Comparison of ENCODE assay signal across 11 cellular contexts in the genomic region with DNA sequence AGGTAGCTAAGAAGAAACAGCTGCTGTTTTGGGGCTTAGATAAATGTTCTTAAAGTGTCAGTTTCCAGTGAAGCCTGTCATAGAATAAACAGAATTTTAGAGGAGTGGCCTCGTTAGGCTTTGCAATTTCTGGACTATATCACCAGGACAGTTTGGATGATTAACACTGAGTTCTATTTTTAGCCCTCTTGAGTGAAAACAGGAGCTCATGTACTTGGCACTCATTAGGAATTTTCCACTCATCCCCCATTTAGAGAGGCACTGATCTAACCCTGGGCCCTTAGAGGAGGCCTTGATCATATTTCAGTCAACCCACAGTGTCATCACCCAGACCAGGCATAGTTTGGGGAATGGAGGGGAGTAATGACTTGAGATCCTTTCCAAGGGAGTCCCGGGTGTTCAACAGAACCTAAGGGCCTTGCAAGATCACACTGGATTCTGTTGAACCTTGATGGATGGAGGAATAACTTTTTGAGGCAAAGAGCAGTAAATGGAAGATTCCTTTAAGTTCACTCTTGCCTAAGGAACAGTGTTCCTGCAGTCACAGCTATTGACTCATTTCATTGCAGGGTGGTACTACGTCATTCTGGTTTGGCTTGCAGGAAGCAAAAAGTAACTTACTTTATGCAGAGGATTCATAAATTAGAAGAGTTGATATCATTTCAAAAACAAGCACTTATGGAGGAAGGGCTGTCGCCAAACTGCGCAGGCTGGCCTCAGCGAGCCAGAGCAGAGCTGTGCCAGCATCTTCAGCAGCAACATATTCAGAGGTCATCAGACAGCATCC.
DNase-seq lines count a peak whose midpoint lies in the region; ATAC-seq lines count a peak whose summit lies in the region.
"Had no signal": no experiment of that assay in that cellular context is flagged by ENCODE, and none has a peak within 500 bp of the region (broad histone marks: within the 10 kb centered on the region; RNA-seq: fewer than 3 reads in every experiment).

No MANE protein-coding gene starts in this region.

- peaks cover 47% of the 10 kb centered on the region for H3K4me1 ChIP-seq in adipocyte (ENCODE audit: control insufficient read depth, insufficient read depth, low read length)
- H3K4me1 ChIP-seq in stomach smooth muscle (ENCODE audit: control insufficient read depth, insufficient read depth, low read length): peaks cover 45% of the 10 kb centered on the region

- H3K9ac ChIP-seq in adipocyte (ENCODE audit: low read length) (peak overlapping the region; percentile 53), stomach smooth muscle (ENCODE audit: low read length in 2 of 2) (no peak overlapping the region)

- no peaks in the 10 kb centered on the region for H3K27me3 ChIP-seq in adipocyte (replicated peaks; ENCODE audit: control insufficient read depth, insufficient read depth, low read length)
- H3K27me3 ChIP-seq in stomach smooth muscle (ENCODE audit: control insufficient read depth in 1 of 2, insufficient read depth in 2 of 2, low read length in 2 of 2): no peaks in the 10 kb centered on the region

- DNase-seq in HS-5 (ENCODE audit: low read depth): peak; percentile 26
- DNase-seq in adipocyte (ENCODE audit: low read depth): peak; percentile 90
- peak; percentile 63 for DNase-seq in hepatic stellate cell (ENCODE audit: low spot score)
- DNase-seq in NCI-H69 (lab: John Stamatoyannopoulos, UW): no peak
- DNase-seq in KG1 (lab: John Stamatoyannopoulos, UW): no peak
- DNase-seq: mesendoderm, NCI-H2171, WERI-Rb-1 had no signal

- no peak for ATAC-seq in GM21526 (IDR thresholded peaks at IDR 0.05; ENCODE audit: low FRiP score, unreplicated experiment)
- ATAC-seq in HG03175 (IDR thresholded peaks at IDR 0.05; ENCODE audit: unreplicated experiment): no peak

- no peaks in the 10 kb centered on the region for H3K36me3 ChIP-seq in adipocyte (ENCODE audit: control insufficient read depth, insufficient read depth, low read length, severe bottlenecking)
- H3K36me3 ChIP-seq in stomach smooth muscle (ENCODE audit: control insufficient read depth in 2 of 2, insufficient read depth in 2 of 2, low read length in 2 of 2): no peaks in the 10 kb centered on the region
- H3K36me3 ChIP-seq: WERI-Rb-1 had no signal

- H3K4me3 ChIP-seq in adipocyte (ENCODE audit: low read length) (peak overlapping the region; percentile 50), stomach smooth muscle (ENCODE audit: low read length in 2 of 2) (peak overlapping the region; percentile 36 to 47)

- peak overlapping the region; percentile 77 for H3K27ac ChIP-seq in stomach smooth muscle (ENCODE audit: low read length)
- H3K27ac ChIP-seq: WERI-Rb-1 had no signal

- H3K9me3 ChIP-seq in adipocyte (ENCODE audit: control insufficient read depth, low read length) (no peaks in the 10 kb centered on the region), stomach smooth muscle (ENCODE audit: control insufficient read depth in 2 of 2, low read length in 2 of 2) (no peaks in the 10 kb centered on the region)

Comparison
In these comparisons a context has a peak if more than half of its experiments do, and no peak if none do; other contexts are left out.
1. DNase-seq: peak in HS-5 (single experiment), adipocyte (single experiment) and hepatic stellate cell (single experiment); none in NCI-H69 (single experiment) and KG1 (single experiment).